Comparison of ENCODE assay signal across 23 cellular contexts in genomic region chr2:56757884-56758545, GRCh38.
"Had no signal": no experiment of that assay in that cellular context is flagged by ENCODE, and none has a peak within 500 bp of the region (broad histone marks: within the 10 kb centered on the region; RNA-seq: fewer than 3 reads in every experiment).

No MANE protein-coding gene starts in this region.

- H3K4me1 ChIP-seq: colonic mucosa, foreskin keratinocyte, spleen, upper lobe of right lung had no signal

- DNase-seq: activated CD4-positive, alpha-beta T cell treated with anti-CD3 and anti-CD28 coated beads, Interleukin-2, amount 50 U/mL, for 1 hour; activated CD4-positive, CD25-positive, alpha-beta regulatory T cell treated with anti-CD3 and anti-CD28 coated beads, Interleukin-2, amount 50 U/mL, for 72 hours; activated CD8-positive, alpha-beta T cell treated with anti-CD3 and anti-CD28 coated beads, Interleukin-2, amount 10 ng/mL, durations not matched to agents 7 days and 5 days; activated gamma-delta T cell treated with Interleukin-2 at 50 U/mL for 16 hours; aorta; brain microvascular endothelial cell; central memory CD4-positive, alpha-beta T cell; colonic mucosa; dorsolateral prefrontal cortex; effector memory CD8-positive, alpha-beta T cell; foreskin keratinocyte; kidney glomerular epithelial cell; left ventricle myocardium superior; midbrain; retina; spleen; stimulated activated CD4-positive, alpha-beta T cell treated with anti-CD3 and anti-CD28 coated beads, Interleukin-4, amount 100 ng/mL, for 1 hour; stimulated activated naive CD8-positive, alpha-beta T cell treated with anti-CD3 and anti-CD28 coated beads, Interleukin-15, Interleukin-2, amounts not matched to agents 100 U/mL and 50 U/mL, for 24 hours; T-helper 2 cell; upper lobe of right lung had no signal

- ATAC-seq: activated CD8-positive, alpha-beta T cell treated with anti-CD3 and anti-CD28 coated beads, Interleukin-2, amount 10 ng/mL, durations not matched to agents 7 days and 5 days; effector memory CD8-positive, alpha-beta T cell; foreskin keratinocyte; left ventricle myocardium superior; natural killer cell treated with Interleukin-12 subunit alpha and Interleukin-12 subunit beta and Interleukin-15 and Interleukin-18, amount 100 ng/mL, for 72 hours; stimulated activated naive CD8-positive, alpha-beta T cell treated with anti-CD3 and anti-CD28 coated beads, Interleukin-15, Interleukin-2, amounts not matched to agents 100 U/mL and 50 U/mL, for 24 hours; upper lobe of right lung had no signal

- H3K27ac ChIP-seq: brain microvascular endothelial cell, colonic mucosa, dorsolateral prefrontal cortex, epithelial cell of prostate, foreskin keratinocyte, spleen, upper lobe of right lung, VCaP had no signal

- H3K27me3 ChIP-seq: brain microvascular endothelial cell, colonic mucosa, dorsolateral prefrontal cortex, foreskin keratinocyte, spleen had no signal

- H3K9me3 ChIP-seq: colonic mucosa, upper lobe of right lung had no signal

- H3K36me3 ChIP-seq: brain microvascular endothelial cell, colonic mucosa, spleen, upper lobe of right lung had no signal

- H3K4me3 ChIP-seq: colonic mucosa, dorsolateral prefrontal cortex, spleen, upper lobe of right lung had no signal
